Comparison of ENCODE assay signal across 1 cellular context in the genomic region with DNA sequence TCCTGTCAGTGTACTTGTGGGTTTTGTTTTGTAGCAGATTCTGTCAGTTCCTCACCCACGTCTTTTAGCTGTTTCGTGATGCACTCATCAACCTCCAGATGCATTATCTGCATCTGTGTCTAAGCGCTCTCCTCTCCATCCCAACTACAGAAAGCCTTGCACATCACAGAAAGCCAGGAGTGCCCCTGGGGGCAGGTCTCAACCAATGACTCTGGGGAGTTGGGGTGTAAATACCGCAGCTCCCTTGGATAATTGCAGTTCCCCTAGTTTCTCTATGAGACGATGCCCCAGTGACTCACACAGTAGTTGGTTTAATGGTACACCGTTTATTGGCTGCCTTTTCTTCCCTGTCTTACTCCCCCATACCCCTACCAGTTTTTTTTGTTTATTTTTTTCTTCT.
A peak's percentile ranks its signal among the peaks of the same experiment; 100 is the strongest.
TF ChIP-seq lines count a peak whose summit lies in the region.

No MANE protein-coding gene starts in this region.

TF ChIP-seq in HEK293, 187 proteins besides CTCF, POLR2A, EP300 and RAD21 (continued from another document):
- TF ChIP-seq SP7 (tag by site-specific recombination; IDR thresholded peaks at IDR 0.05): peak; percentile 33; the same call in 1 of the 2 replicates
